In genomic region chr7:18570441-18570840, GRCh38 we compare ENCODE assay signal across 15 cellular contexts.
DNase-seq lines count a peak whose midpoint lies in the region; TF ChIP-seq lines count a peak whose summit lies in the region.
"Had no signal": no experiment of that assay in that cellular context is flagged by ENCODE, and none has a peak within 500 bp of the region (broad histone marks: within the 10 kb centered on the region; RNA-seq: fewer than 3 reads in every experiment).

No MANE protein-coding gene starts in this region.

- H3K9me3 Mint-ChIP-seq in activated CD4-positive, alpha-beta T cell treated with anti-CD3 and anti-CD28 coated beads, Interleukin-2, amount 10 ng/mL, durations not matched to agents 24 days and 14 days = no peaks in the 10 kb centered on the region

- no peaks in the 10 kb centered on the region for H3K27me3 Mint-ChIP-seq in activated CD4-positive, alpha-beta T cell treated with anti-CD3 and anti-CD28 coated beads, Interleukin-2, amount 10 ng/mL, durations not matched to agents 24 days and 14 days

- intact Hi-C loops in uterus (cut with DNase I; ENCODE audit: low total_unique reads) = no loop called here
- intact Hi-C loops in activated CD4-positive, alpha-beta T cell treated with anti-CD3 and anti-CD28 coated beads, Interleukin-2, amount 10 ng/mL, durations not matched to agents 24 days and 14 days (cut with micrococcal nuclease) = loop anchor here (10.0 kb wide), 1 partner anchor 216 kb away; no protein-coding TSS in a partner anchor

- no peak overlapping the region for H3K4me3 Mint-ChIP-seq in activated CD4-positive, alpha-beta T cell treated with anti-CD3 and anti-CD28 coated beads, Interleukin-2, amount 10 ng/mL, durations not matched to agents 24 days and 14 days

- no peaks in the 10 kb centered on the region for H3K79me2 ChIP-seq in ACC112 (ENCODE audit: control insufficient read depth, insufficient read depth, low read length, unreplicated experiment)

- no peak overlapping the region for H3K4me3 ChIP-seq in ACC112 (ENCODE audit: low read depth, low read length)
- no peak overlapping the region for H3K4me3 ChIP-seq in uterus
- H3K4me3 ChIP-seq: GM12878, HAP-1 had no signal

- no peak overlapping the region for H3K27ac Mint-ChIP-seq in activated CD4-positive, alpha-beta T cell treated with anti-CD3 and anti-CD28 coated beads, Interleukin-2, amount 10 ng/mL, durations not matched to agents 24 days and 14 days

- peaks cover 4% of the 10 kb centered on the region for H3K4me1 ChIP-seq in ACC112 (ENCODE audit: control insufficient read depth, insufficient read depth, low read length, unreplicated experiment)
- no peaks in the 10 kb centered on the region for H3K4me1 ChIP-seq in uterus

- DNase-seq in DMS153 (lab: John Stamatoyannopoulos, UW) = peak; percentile 25
- DNase-seq in DMS153 treated with DMSO at 0.1 percent for 48 hours (lab: John Stamatoyannopoulos, UW; ENCODE audit: unreplicated experiment) = no peak
- DNase-seq in NCI-H748 (lab: John Stamatoyannopoulos, UW; ENCODE audit: unreplicated experiment) = peak; percentile 36
- no peak for DNase-seq in uterus
- no peak for DNase-seq in SW 1271 (lab: John Stamatoyannopoulos, UW)
- DNase-seq in activated CD4-positive, alpha-beta T cell treated with anti-CD3 and anti-CD28 coated beads, Interleukin-2, amount 10 ng/mL, durations not matched to agents 24 days and 14 days = no peak
- DNase-seq: Karpas-422, MM.1S, NCI-H1417 treated with DMSO at 0.1 percent for 48 hours, NCI-H524 treated with DMSO at 0.1 percent for 48 hours had no signal

- H3K27me3 ChIP-seq in ACC112 (ENCODE audit: insufficient read depth, low read length) (no peaks in the 10 kb centered on the region), uterus (no peaks in the 10 kb centered on the region)

- TF ChIP-seq POLR2A in uterus (IDR thresholded peaks at IDR 0.05) = no peak

- H3K36me3 ChIP-seq in ACC112 (ENCODE audit: insufficient read depth, low read length) = no peaks in the 10 kb centered on the region
- no peaks in the 10 kb centered on the region for H3K36me3 ChIP-seq in uterus

- H2AFZ ChIP-seq in ACC112 (ENCODE audit: low read length, unreplicated experiment) = peak overlapping the region; percentile 20

- no peaks in the 10 kb centered on the region for H3K36me3 Mint-ChIP-seq in activated CD4-positive, alpha-beta T cell treated with anti-CD3 and anti-CD28 coated beads, Interleukin-2, amount 10 ng/mL, durations not matched to agents 24 days and 14 days (ENCODE audit: low read depth)

- no peaks in the 10 kb centered on the region for H3K9me3 ChIP-seq in uterus
- H3K9me3 ChIP-seq: HAP-1 had no signal

- H3K27ac ChIP-seq in ACC112 (ENCODE audit: low read depth, low read length) (no peak overlapping the region), VCaP (peak overlapping the region; percentile 56), uterus (no peak overlapping the region)
- H3K27ac ChIP-seq: 22Rv1 had no signal

- no peak for TF ChIP-seq CTCF in VCaP (conservative IDR thresholded peaks at IDR 0.05)
- no peak for TF ChIP-seq CTCF in uterus (IDR thresholded peaks at IDR 0.05)

- no peaks in the 10 kb centered on the region for H3K4me1 Mint-ChIP-seq in activated CD4-positive, alpha-beta T cell treated with anti-CD3 and anti-CD28 coated beads, Interleukin-2, amount 10 ng/mL, durations not matched to agents 24 days and 14 days

Comparison
In these comparisons a context has a peak if more than half of its experiments do, and no peak if none do; other contexts are left out.
1. DNase-seq: peak in DMS153 (single experiment) and NCI-H748 (single experiment); none in DMS153 treated with DMSO at 0.1 percent for 48 hours (single experiment), uterus (0 of 2), SW 1271 (0 of 2) and activated CD4-positive, alpha-beta T cell treated with anti-CD3 and anti-CD28 coated beads, Interleukin-2, amount 10 ng/mL, durations not matched to agents 24 days and 14 days (single experiment).